Comparison of ENCODE assay signal across 36 cellular contexts in genomic region chr14:30357791-30358190, GRCh38.
"Had no signal": no experiment of that assay in that cellular context is flagged by ENCODE, and none has a peak within 500 bp of the region (broad histone marks: within the 10 kb centered on the region; RNA-seq: fewer than 3 reads in every experiment).

No MANE protein-coding gene starts in this region.

- H3K27me3 ChIP-seq: MG63 had no signal

- DNase-seq: Karpas-422, Kasumi-1, MG63, MM.1S, MV-4-11, NCI-H1048, NCI-H1092, NCI-H1092 treated with DMSO at 0.1 percent for 48 hours, NCI-H1105, NCI-H1105 treated with DMSO at 0.1 percent for 48 hours, NCI-H1417, NCI-H1417 treated with DMSO at 0.1 percent for 48 hours, NCI-H1436, NCI-H1436 treated with DMSO at 0.1 percent for 48 hours, NCI-H146, NCI-H1694, NCI-H1694 treated with DMSO at 0.1 percent for 48 hours, NCI-H187, NCI-H187 treated with DMSO at 0.1 percent for 48 hours, NCI-H1930, NCI-H2029, NCI-H2029 treated with DMSO at 0.1 percent for 48 hours, NCI-H2081, NCI-H2081 treated with DMSO at 0.1 percent for 48 hours, NCI-H2107, NCI-H2171, NCI-H2171 treated with DMSO at 0.1 percent for 48 hours, NCI-H2227 treated with DMSO at 0.1 percent for 48 hours, NCI-H226, NCI-H345, NCI-H446, NCI-H446 treated with DMSO at 0.1 percent for 48 hours, NCI-H510A, NCI-H510A treated with DMSO at 0.1 percent for 48 hours, NCI-H524, NCI-H524 treated with DMSO at 0.1 percent for 48 hours had no signal

- H3K36me3 ChIP-seq: MG63 had no signal

- H3K4me3 ChIP-seq: MG63 had no signal

- H3K9me3 ChIP-seq: MG63 had no signal
